16 cellular contexts compared by ENCODE assay signal in the genomic region with DNA sequence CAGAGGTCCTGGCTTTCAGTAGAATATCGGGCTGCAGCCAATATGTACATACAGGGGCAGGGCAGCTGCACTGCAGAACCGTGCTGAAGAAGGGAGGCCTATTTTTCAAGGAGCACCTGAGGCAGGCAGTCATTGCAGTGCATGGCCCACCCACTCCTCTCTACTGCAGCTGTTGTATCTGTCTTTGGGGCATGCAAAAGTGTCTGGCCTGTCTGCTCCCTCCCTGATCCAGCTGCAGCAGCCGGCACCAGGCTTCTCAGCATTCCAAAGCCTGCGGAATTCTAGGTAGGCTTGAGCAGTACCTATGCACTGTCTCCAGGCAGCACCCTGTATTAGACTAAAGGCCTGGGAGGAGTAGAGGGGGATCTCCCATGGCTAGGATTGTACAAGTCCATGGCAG.
DNase-seq lines count a peak whose midpoint lies in the region; ATAC-seq and TF ChIP-seq lines count a peak whose summit lies in the region.
"Had no signal": no experiment of that assay in that cellular context is flagged by ENCODE, and none has a peak within 500 bp of the region (broad histone marks: within the 10 kb centered on the region; RNA-seq: fewer than 3 reads in every experiment).

No MANE protein-coding gene starts in this region.

- TF ChIP-seq CTCF in gastroesophageal sphincter (IDR thresholded peaks at IDR 0.05): no peak

- H3K4me2 ChIP-seq in trophoblast cell (ENCODE audit: low read length): no peak overlapping the region
- H3K4me2 ChIP-seq: BLaER1 treated with 17β-estradiol and CSF1 and Interleukin-3, amounts not matched to agents 10 nM and 100 nM had no signal

- peak; percentile 13 for DNase-seq in DMS53 (lab: John Stamatoyannopoulos, UW)
- no peak for DNase-seq in DMS53 treated with DMSO at 0.1 percent for 48 hours (lab: John Stamatoyannopoulos, UW; ENCODE audit: unreplicated experiment)
- peak; percentile 13 to 14 for DNase-seq in trophoblast cell
- no peak for DNase-seq in activated CD4-positive, CD25-positive, alpha-beta regulatory T cell (lab: John Stamatoyannopoulos, UW)
- no peak for DNase-seq in NCI-H2227 (lab: John Stamatoyannopoulos, UW; ENCODE audit: unreplicated experiment)
- DNase-seq: CD4-positive, alpha-beta T cell; CD8-positive, alpha-beta memory T cell; DMS 273 treated with DMSO at 0.1 percent for 48 hours; DND-41; GDM1; H7; HCEC 1CT had no signal

- no peaks in the 10 kb centered on the region for H3K9me3 ChIP-seq in gastroesophageal sphincter
- no peaks in the 10 kb centered on the region for H3K9me3 ChIP-seq in trophoblast cell (ENCODE audit: insufficient read depth, low read depth, low read length)
- H3K9me3 ChIP-seq: BLaER1 treated with 17β-estradiol and CSF1 and Interleukin-3, amounts not matched to agents 10 nM and 100 nM had no signal

- H3K79me1 ChIP-seq in trophoblast cell (ENCODE audit: low read length): peaks cover 16% of the 10 kb centered on the region

- H3K23ac ChIP-seq in trophoblast cell (ENCODE audit: low read length): no peak overlapping the region

- no peaks in the 10 kb centered on the region for H3K27me3 ChIP-seq in gastroesophageal sphincter
- H3K27me3 ChIP-seq in trophoblast cell (ENCODE audit: insufficient read depth, low read length): no peaks in the 10 kb centered on the region

- H4K91ac ChIP-seq in trophoblast cell (ENCODE audit: low read depth, low read length): peak overlapping the region; percentile 99

- peak overlapping the region; percentile 96 for H2BK5ac ChIP-seq in trophoblast cell (ENCODE audit: low read depth, low read length, poor library complexity)

- ATAC-seq in gastroesophageal sphincter: peak; percentile 7
- ATAC-seq: GM12878 had no signal

- H3K4me3 ChIP-seq in gastroesophageal sphincter (no peak overlapping the region), trophoblast cell (ENCODE audit: low read depth, low read length) (no peak overlapping the region)
- H3K4me3 ChIP-seq: BLaER1 treated with 17β-estradiol and CSF1 and Interleukin-3, amounts not matched to agents 10 nM and 100 nM; GM12878 had no signal

- WGBS in gastroesophageal sphincter (ENCODE audit: low coverage in 1 of 2), 2 donors: 33% methylated on average over 1 of the region's 4 CpGs; no CpG with 5 or more reads in 1 of the 2 donors
- no CpG with 5 or more reads among the region's 4 CpGs for WGBS in trophoblast cell (ENCODE audit: extremely low coverage, insufficient coverage, insufficient read length)

- H2AFZ ChIP-seq in trophoblast cell (ENCODE audit: insufficient read depth, low read length, poor library complexity): peak overlapping the region; percentile 25

- H3K9ac ChIP-seq in trophoblast cell (ENCODE audit: low read length): no peak overlapping the region
- H3K9ac ChIP-seq: BLaER1 treated with 17β-estradiol and CSF1 and Interleukin-3, amounts not matched to agents 10 nM and 100 nM had no signal

- H3K14ac ChIP-seq in trophoblast cell (ENCODE audit: low read length): peak overlapping the region; percentile 85

- H3K4me1 ChIP-seq in gastroesophageal sphincter: no peaks in the 10 kb centered on the region
- peaks cover 8 to 14% of the 10 kb centered on the region in 2 experiments for H3K4me1 ChIP-seq in trophoblast cell (ENCODE audit: control insufficient read depth in 1 of 2, insufficient read depth in 2 of 2, low read length in 2 of 2)
- H3K4me1 ChIP-seq: BLaER1 treated with 17β-estradiol and CSF1 and Interleukin-3, amounts not matched to agents 10 nM and 100 nM had no signal

- peak overlapping the region; percentile 87 for H4K8ac ChIP-seq in trophoblast cell (ENCODE audit: low read depth, low read length)

- H3K36me3 ChIP-seq in gastroesophageal sphincter (no peaks in the 10 kb centered on the region), trophoblast cell (ENCODE audit: control insufficient read depth in 1 of 2, insufficient read depth in 2 of 2, low read length in 2 of 2) (no peaks in the 10 kb centered on the region)
- H3K36me3 ChIP-seq: BLaER1 treated with 17β-estradiol and CSF1 and Interleukin-3, amounts not matched to agents 10 nM and 100 nM had no signal

- no peak for TF ChIP-seq EP300 in gastroesophageal sphincter (IDR thresholded peaks at IDR 0.05)

- H4K12ac ChIP-seq in trophoblast cell (ENCODE audit: low read depth, low read length): no peak overlapping the region

- H3K4ac ChIP-seq in trophoblast cell (ENCODE audit: low read depth, low read length): peak overlapping the region; percentile 61

- peak overlapping the region; percentile 99 for H2BK120ac ChIP-seq in trophoblast cell (ENCODE audit: insufficient read depth, low read length, poor library complexity)

- H3K79me2 ChIP-seq in trophoblast cell (ENCODE audit: control insufficient read depth, insufficient read depth, low read length, poor library complexity): peaks cover 3% of the 10 kb centered on the region

- H3K27ac ChIP-seq in gastroesophageal sphincter: no peak overlapping the region
- peak overlapping the region; percentile 92 for H3K27ac ChIP-seq in trophoblast cell (ENCODE audit: low read depth, low read length)
- H3K27ac ChIP-seq: 22Rv1; BLaER1 treated with 17β-estradiol and CSF1 and Interleukin-3, amounts not matched to agents 10 nM and 100 nM had no signal

- TF ChIP-seq POLR2A in gastroesophageal sphincter (IDR thresholded peaks at IDR 0.05): no peak

- H3K18ac ChIP-seq in trophoblast cell (ENCODE audit: low read length): peak overlapping the region; percentile 87

- peak overlapping the region; percentile 84 for H2AK5ac ChIP-seq in trophoblast cell (ENCODE audit: low read length)

- peak overlapping the region; percentile 44 for H2BK12ac ChIP-seq in trophoblast cell (ENCODE audit: low read length)

Comparison
In these comparisons a context has a peak if more than half of its experiments do, and no peak if none do; other contexts are left out.
1. DNase-seq: peak in DMS53 (single experiment) and trophoblast cell (2 of 2); none in DMS53 treated with DMSO at 0.1 percent for 48 hours (single experiment), activated CD4-positive, CD25-positive, alpha-beta regulatory T cell (0 of 4) and NCI-H2227 (single experiment).